Comparison of ENCODE assay signal across 13 cellular contexts in genomic region chr4:26404597-26405323, GRCh38.
DNase-seq lines count a peak whose midpoint lies in the region; ATAC-seq, FAIRE-seq and TF ChIP-seq lines count a peak whose summit lies in the region.
"Had no signal": no experiment of that assay in that cellular context is flagged by ENCODE, and none has a peak within 500 bp of the region (broad histone marks: within the 10 kb centered on the region; RNA-seq: fewer than 3 reads in every experiment).

No MANE protein-coding gene starts in this region.

- POLR2A ChIA-PET in PC-3 (lab: Charles Lee; ENCODE audit: unreplicated experiment) = interaction anchor here (0.6 kb wide), 1 partner anchor 259 kb away, joined by 3 read pairs; no protein-coding TSS in a partner anchor

- TF ChIP-seq CTCF in PC-3 (conservative IDR thresholded peaks at IDR 0.05; ENCODE audit: low read depth, low read length) (0 out of 2 replicates have a peak, but pooled peaks have one; percentile 14), fibroblast of the aortic adventitia (IDR thresholded peaks at IDR 0.05; ENCODE audit: insufficient read depth, low read length) (peak; percentile 9), type B pancreatic cell (conservative IDR thresholded peaks at IDR 0.05) (peak; percentile 41)

- CTCF ChIA-PET in PC-3 (lab: Charles Lee) = no interaction called here

- H3K4me1 ChIP-seq in PC-3 (ENCODE audit: insufficient read depth, low read length) = no peaks in the 10 kb centered on the region
- H3K4me1 ChIP-seq: breast epithelium had no signal

- no TSS peak for BruUV-seq in PC-3 (replicated peaks; lab: Mats Ljungman, UMichigan)

- H3K9me2 ChIP-seq in PC-3 (replicated peaks; ENCODE audit: low read length) = no peaks in the 10 kb centered on the region

- H3K36me3 ChIP-seq in PC-3 (ENCODE audit: low read depth, low read length) = peaks cover 27% of the 10 kb centered on the region
- H3K36me3 ChIP-seq: breast epithelium had no signal

- H3K27ac Mint-ChIP-seq in type B pancreatic cell = no peak overlapping the region

- H3K4me1 Mint-ChIP-seq in type B pancreatic cell (ENCODE audit: unreplicated experiment) = peaks cover 16% of the 10 kb centered on the region

- intact Hi-C loops in left ventricle myocardium superior (cut with micrococcal nuclease) = loop anchor here (5.0 kb wide), 1 partner anchor 322 kb away; no protein-coding TSS in a partner anchor
- intact Hi-C loops in cardiac septum (cut with DNase I) = no loop called here
- intact Hi-C loops in PC-3 (cut with micrococcal nuclease) = no loop called here
- intact Hi-C loops in posterior cingulate gyrus (cut with DNase I) = loop anchor here (10.0 kb wide), 2 partner anchors 160 to 480 kb away; no protein-coding TSS in a partner anchor

- ATAC-seq in left ventricle myocardium superior (peak; percentile 41), PC-3 (no peak), GM21390 (IDR thresholded peaks at IDR 0.05; ENCODE audit: unreplicated experiment) (no peak)

- no peak overlapping the region for H3K27ac ChIP-seq in PC-3 (ENCODE audit: low read length)
- H3K27ac ChIP-seq: breast epithelium, SK-N-MC had no signal

- H3K27me3 ChIP-seq in PC-3 (ENCODE audit: low read length) = no peaks in the 10 kb centered on the region
- H3K27me3 ChIP-seq: breast epithelium had no signal

- no peak overlapping the region for H2AFZ ChIP-seq in PC-3 (ENCODE audit: low read length)

- H3K4me3 ChIP-seq in PC-3 (ENCODE audit: low read length) (no peak overlapping the region), fibroblast of the aortic adventitia (ENCODE audit: low read depth, low read length) (no peak overlapping the region)
- H3K4me3 ChIP-seq: breast epithelium, SK-N-MC had no signal

- H3K9ac ChIP-seq in PC-3 (ENCODE audit: low read length) = no peak overlapping the region

- no peak overlapping the region for H3K4me2 ChIP-seq in PC-3 (ENCODE audit: low read length)

- H3K27me3 Mint-ChIP-seq in type B pancreatic cell = no peaks in the 10 kb centered on the region

- H4K20me1 ChIP-seq in PC-3 (ENCODE audit: low read length) = no peaks in the 10 kb centered on the region

- DNase-seq in left ventricle myocardium superior (no peak), cardiac septum (ENCODE audit: low spot score) (no peak), PC-3 (no peak), fibroblast of the aortic adventitia (ENCODE audit: low read depth) (no peak), type B pancreatic cell (ENCODE audit: extremely low spot score, unreplicated experiment) (no peak), urothelium cell line (ENCODE audit: low spot score) (no peak), posterior cingulate gyrus (no peak)
- DNase-seq: activated naive CD4-positive, alpha-beta T cell; KG1; left cardiac atrium had no signal

- H3K9me3 ChIP-seq in PC-3 (ENCODE audit: low read length) = no peaks in the 10 kb centered on the region; the same call in 1 of the 2 replicates

- H3K4me3 Mint-ChIP-seq in type B pancreatic cell = no peak overlapping the region

- H3K36me3 Mint-ChIP-seq in type B pancreatic cell = peaks cover 45% of the 10 kb centered on the region

- peaks cover 11% of the 10 kb centered on the region for H3K9me3 Mint-ChIP-seq in type B pancreatic cell

- no peak for FAIRE-seq in urothelium cell line (lab: Jason Lieb, UNC)

- H3F3A ChIP-seq in PC-3 (ENCODE audit: low read length, unreplicated experiment) = no peaks in the 10 kb centered on the region

- 0 out of 2 replicates have a peak, but pooled peaks cover 4% of the 10 kb centered on the region for H3K79me2 ChIP-seq in PC-3 (ENCODE audit: low read length)

Comparison
In these comparisons a context has a peak if more than half of its experiments do, and no peak if none do; other contexts are left out.
1. intact Hi-C loops: an anchor here in left ventricle myocardium superior (5.0 kb wide) and posterior cingulate gyrus (10.0 kb wide); none called in cardiac septum and PC-3.